8 cellular contexts compared by ENCODE assay signal in the genomic region with DNA sequence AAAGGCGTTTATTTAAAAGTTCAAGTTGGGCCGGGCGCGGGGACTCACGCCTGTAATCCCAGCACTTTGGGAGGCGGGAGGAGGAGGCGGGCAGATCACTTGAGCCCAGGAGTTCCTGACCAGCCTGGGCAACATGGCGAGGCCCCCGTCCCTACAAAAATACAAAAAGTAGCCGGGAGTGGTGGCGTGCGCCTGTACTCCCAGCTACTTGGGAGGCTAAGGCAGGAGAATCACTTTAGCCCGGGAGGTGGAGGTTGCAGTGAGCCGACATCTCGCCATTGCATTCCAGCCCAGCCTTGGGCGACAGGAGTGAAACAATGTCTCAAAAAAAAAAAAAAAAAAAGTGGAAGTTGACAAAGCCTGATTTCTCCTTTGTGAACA. TPM values are rescaled to one million over a fixed set of nuclear protein-coding genes. Genes with fewer than 3 reads are reported as not detected.
DNase-seq lines count a peak whose midpoint lies in the region; ATAC-seq and TF ChIP-seq lines count a peak whose summit lies in the region.

No MANE protein-coding gene starts in this region.

- no peak for DNase-seq in OCI-LY7 (ENCODE audit: low spot score)
- DNase-seq in epithelial cell of esophagus (ENCODE audit: low read depth): peak; percentile 40
- no peak for DNase-seq in NCI-H446 treated with DMSO at 0.1 percent for 48 hours (lab: John Stamatoyannopoulos, UW)
- DNase-seq in sciatic nerve (ENCODE audit: low spot score): no peak
- DNase-seq in COR-L47 (lab: John Stamatoyannopoulos, UW): no peak
- DNase-seq in stimulated activated CD4-positive, alpha-beta T cell treated with anti-CD3 and anti-CD28 coated beads, Interleukin-4, amount 100 ng/mL, for 24 hours: no peak

- POLR2A ChIA-PET in OCI-LY7 (lab: Charles Lee): interaction anchor here (0.6 to 1.5 kb wide), 9 partner anchors 12 to 1560 kb away, joined by 3 to 11 read pairs (median 4); a partner anchor contains a TSS

- H3K27ac ChIP-seq in OCI-LY7 (ENCODE audit: low read depth, low read length, poor library complexity, severe bottlenecking): peak overlapping the region; percentile 23
- H3K27ac ChIP-seq in neutrophil: peak overlapping the region; percentile 65

- H2AFZ ChIP-seq in OCI-LY7 (ENCODE audit: low read length): peak overlapping the region; percentile 97

- H3K27me3 ChIP-seq in neutrophil: no peaks in the 10 kb centered on the region

- peaks cover 6% of the 10 kb centered on the region; the same call in 1 of the 2 replicates for H3K79me2 ChIP-seq in OCI-LY7 (ENCODE audit: insufficient read depth, low read depth, low read length)

- BruUV-seq in OCI-LY7 (replicated peaks; lab: Mats Ljungman, UMichigan): no TSS peak

- H3K36me3 ChIP-seq in OCI-LY7 (ENCODE audit: insufficient read depth, low read length) (peaks cover 24% of the 10 kb centered on the region), neutrophil (peaks cover 1% of the 10 kb centered on the region)

- intact Hi-C loops in OCI-LY7 (cut with micrococcal nuclease; ENCODE audit: unreplicated experiment): no loop called here
- intact Hi-C loops in sciatic nerve (cut with DNase I): no loop called here

- CTCF ChIA-PET in OCI-LY7 (lab: Charles Lee; ENCODE audit: unreplicated experiment): interaction anchor here (0.7 kb wide), 1 partner anchor 12 kb away, joined by 7 read pairs; a partner anchor contains a TSS

- H3K4me3 ChIP-seq in OCI-LY7 (ENCODE audit: low read depth, low read length, poor library complexity, severe bottlenecking) (peak overlapping the region; percentile 75), epithelial cell of esophagus (ENCODE audit: low read length) (peak overlapping the region; percentile 70), neutrophil (ENCODE audit: low read depth in 1 of 2, low read length in 1 of 2) (peak overlapping the region; percentile 79 to 86)

- H3K9me3 ChIP-seq in OCI-LY7 (ENCODE audit: low read length): no peaks in the 10 kb centered on the region
- H3K9me3 ChIP-seq in neutrophil: no peaks in the 10 kb centered on the region

- TF ChIP-seq CTCF in OCI-LY7 (conservative IDR thresholded peaks at IDR 0.05; ENCODE audit: low read length): no peak
- no peak for TF ChIP-seq CTCF in epithelial cell of esophagus (IDR thresholded peaks at IDR 0.05; ENCODE audit: insufficient read depth, low read depth, low read length, missing control alignments)
- TF ChIP-seq CTCF in neutrophil (IDR thresholded peaks at IDR 0.05): no peak

- no peaks in the 10 kb centered on the region for H4K20me1 ChIP-seq in OCI-LY7 (ENCODE audit: insufficient read depth, low read length)

- no peaks in the 10 kb centered on the region for H3K9me2 ChIP-seq in OCI-LY7 (ENCODE audit: insufficient read depth, low read length)

- H3K4me1 ChIP-seq in OCI-LY7 (ENCODE audit: insufficient read depth, low read length, poor library complexity, severe bottlenecking) (peaks cover 7% of the 10 kb centered on the region), neutrophil (ENCODE audit: control insufficient read depth in 1 of 2, insufficient read depth in 1 of 2, low read depth in 1 of 2, low read length in 1 of 2) (peaks cover 15 to 21% of the 10 kb centered on the region in 2 experiments)

- ATAC-seq in GM21423 (IDR thresholded peaks at IDR 0.05; ENCODE audit: unreplicated experiment) (peak; percentile 14), sciatic nerve (no peak)

- peak overlapping the region; percentile 69 for H3K4me2 ChIP-seq in OCI-LY7 (ENCODE audit: low read length)

RNA-seq across cellular contexts. Expression of a gene that starts 0.8 kb away (rescaled TPM):
- total RNA-seq in OCI-LY7 (2014; rRNA removed; shearing (Covaris generic)): 52.6 and 62.8 TPM in 2 replicates
- total RNA-seq in OCI-LY7 (2022) (27.6 TPM in 2 replicates), sciatic nerve (31.3 TPM)

RNA-seq across cellular contexts. Expression of a gene that starts 12.6 kb away (rescaled TPM):
- 25.2 and 25.8 TPM in 2 replicates for total RNA-seq in OCI-LY7 (2014; rRNA removed; shearing (Covaris generic))
- total RNA-seq in OCI-LY7 (2022): 18.4 and 18.6 TPM in 2 replicates
- 12.5 TPM for total RNA-seq in sciatic nerve

RNA-seq across cellular contexts. Expression of a gene that starts 12.7 kb away (rescaled TPM):
- total RNA-seq in OCI-LY7 (2014; rRNA removed; shearing (Covaris generic)): 73.9 and 92.7 TPM in 2 replicates
- total RNA-seq in OCI-LY7 (2022): 122 and 135 TPM in 2 replicates
- total RNA-seq in sciatic nerve: 46.0 TPM

RNA-seq across cellular contexts. Expression of a gene that starts 13.2 kb away (rescaled TPM):
- 82.1 and 87.4 TPM in 2 replicates for total RNA-seq in OCI-LY7 (2014; rRNA removed; shearing (Covaris generic))
- total RNA-seq in OCI-LY7 (2022) (143 and 149 TPM in 2 replicates), sciatic nerve (113 TPM)

RNA-seq across cellular contexts. Expression of a gene that starts 20.3 kb away (rescaled TPM):
- total RNA-seq in OCI-LY7 (2014; rRNA removed; shearing (Covaris generic)): 0.22 and 0.85 TPM in 2 replicates
- 0.23 and 0.26 TPM in 2 replicates for total RNA-seq in OCI-LY7 (2022)
- 3.0 TPM for total RNA-seq in sciatic nerve
